15 cellular contexts compared by ENCODE assay signal in the genomic region with DNA sequence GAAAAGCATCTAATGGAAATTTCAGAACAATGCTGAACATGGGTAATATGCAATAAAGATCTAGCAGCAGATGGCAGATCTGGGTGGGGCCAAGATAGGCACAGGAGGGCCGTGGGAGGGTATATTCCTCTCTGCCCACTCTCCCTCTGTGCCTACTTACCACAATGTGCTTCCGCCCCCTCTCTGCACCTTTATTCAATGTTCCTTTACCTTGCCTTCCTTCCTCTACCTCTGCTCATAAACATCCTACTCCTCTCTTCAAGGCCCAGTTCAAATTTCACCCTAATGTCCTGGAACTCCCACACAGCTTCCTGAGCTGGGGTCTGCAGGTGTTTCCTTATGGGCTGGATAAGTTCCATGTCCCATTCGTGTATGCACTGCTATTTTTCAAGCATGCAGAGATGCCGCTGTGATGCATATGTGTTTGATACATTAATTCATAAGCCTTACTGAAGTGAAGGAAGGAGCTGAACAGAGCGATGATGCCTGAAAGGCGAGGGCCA.
"Had no signal": no experiment of that assay in that cellular context is flagged by ENCODE, and none has a peak within 500 bp of the region (broad histone marks: within the 10 kb centered on the region; RNA-seq: fewer than 3 reads in every experiment).

No MANE protein-coding gene starts in this region.

- DNase-seq: effector memory CD8-positive, alpha-beta T cell; foreskin keratinocyte; left colon; mesendoderm; naive B cell; posterior cingulate gyrus; small intestine; stimulated activated CD4-positive, alpha-beta T cell treated with anti-CD3 and anti-CD28 coated beads, Interleukin-12 subunit alpha, Interleukin-12 subunit beta, amount 100 ng/mL, for 4 hours; stimulated activated naive CD4-positive, alpha-beta T cell; stomach; substantia nigra; upper lobe of left lung; uterus had no signal

- H3K4me1 ChIP-seq: foreskin keratinocyte, uterus had no signal

- H3K9me3 ChIP-seq: neutrophil, right atrium auricular region, stomach, upper lobe of left lung, uterus had no signal

- H3K27ac ChIP-seq: foreskin keratinocyte, right atrium auricular region, upper lobe of left lung, uterus had no signal

- H3K36me3 ChIP-seq: uterus had no signal

- H3K27me3 ChIP-seq: foreskin keratinocyte, neutrophil, right atrium auricular region, stomach, upper lobe of left lung, uterus had no signal

- H3K4me3 ChIP-seq: right atrium auricular region, stomach, upper lobe of left lung, uterus had no signal
